ENCODE assay signal across 39 cellular contexts in genomic region chr13:102354011-102354410, GRCh38. TPM values are rescaled to one million over a fixed set of nuclear protein-coding genes. Genes with fewer than 3 reads are reported as not detected.
"Had no signal": no experiment of that assay in that cellular context is flagged by ENCODE, and none has a peak within 500 bp of the region (broad histone marks: within the 10 kb centered on the region; RNA-seq: fewer than 3 reads in every experiment).

No MANE protein-coding gene starts in this region.

- H3K9ac ChIP-seq: KMS-11 had no signal

- DNase-seq: Karpas-422, Kasumi-1, KG1, MG63, MM.1S, MV-4-11, NCI-H1048, NCI-H1092, NCI-H1092 treated with DMSO at 0.1 percent for 48 hours, NCI-H1105, NCI-H1105 treated with DMSO at 0.1 percent for 48 hours, NCI-H1417, NCI-H1417 treated with DMSO at 0.1 percent for 48 hours, NCI-H1436, NCI-H1436 treated with DMSO at 0.1 percent for 48 hours, NCI-H146, NCI-H1694, NCI-H1694 treated with DMSO at 0.1 percent for 48 hours, NCI-H187, NCI-H187 treated with DMSO at 0.1 percent for 48 hours, NCI-H1930, NCI-H2029, NCI-H2029 treated with DMSO at 0.1 percent for 48 hours, NCI-H2081, NCI-H2081 treated with DMSO at 0.1 percent for 48 hours, NCI-H2107, NCI-H2171, NCI-H2171 treated with DMSO at 0.1 percent for 48 hours, NCI-H2227 treated with DMSO at 0.1 percent for 48 hours, NCI-H226, NCI-H345, NCI-H446, NCI-H446 treated with DMSO at 0.1 percent for 48 hours, NCI-H510A, NCI-H510A treated with DMSO at 0.1 percent for 48 hours, NCI-H524 had no signal

- H3K4me2 ChIP-seq: KMS-11 had no signal

- H3K4me3 ChIP-seq: MG63 had no signal

- H3K27ac ChIP-seq: KMS-11 had no signal

- H3K27me3 ChIP-seq: MG63 had no signal

- H3K9me3 ChIP-seq: MG63 had no signal

- H3K36me3 ChIP-seq: MG63 had no signal

RNA-seq across cellular contexts. Expression of gene FGF14, which starts 47.8 kb away (rescaled TPM):
- total RNA-seq: M059J, MCF 10A had no signal
